In genomic region chr9:94212531-94212930, GRCh38 we compare ENCODE assay signal across 1 cellular context.
A peak's percentile ranks its signal among the peaks of the same experiment; 100 is the strongest.
TF ChIP-seq lines count a peak whose summit lies in the region.

No MANE protein-coding gene starts in this region.

TF ChIP-seq in WTC11, 78 proteins besides CTCF, POLR2A, EP300 and RAD21 (continued from another document):
- TF ChIP-seq, protein P1, sequence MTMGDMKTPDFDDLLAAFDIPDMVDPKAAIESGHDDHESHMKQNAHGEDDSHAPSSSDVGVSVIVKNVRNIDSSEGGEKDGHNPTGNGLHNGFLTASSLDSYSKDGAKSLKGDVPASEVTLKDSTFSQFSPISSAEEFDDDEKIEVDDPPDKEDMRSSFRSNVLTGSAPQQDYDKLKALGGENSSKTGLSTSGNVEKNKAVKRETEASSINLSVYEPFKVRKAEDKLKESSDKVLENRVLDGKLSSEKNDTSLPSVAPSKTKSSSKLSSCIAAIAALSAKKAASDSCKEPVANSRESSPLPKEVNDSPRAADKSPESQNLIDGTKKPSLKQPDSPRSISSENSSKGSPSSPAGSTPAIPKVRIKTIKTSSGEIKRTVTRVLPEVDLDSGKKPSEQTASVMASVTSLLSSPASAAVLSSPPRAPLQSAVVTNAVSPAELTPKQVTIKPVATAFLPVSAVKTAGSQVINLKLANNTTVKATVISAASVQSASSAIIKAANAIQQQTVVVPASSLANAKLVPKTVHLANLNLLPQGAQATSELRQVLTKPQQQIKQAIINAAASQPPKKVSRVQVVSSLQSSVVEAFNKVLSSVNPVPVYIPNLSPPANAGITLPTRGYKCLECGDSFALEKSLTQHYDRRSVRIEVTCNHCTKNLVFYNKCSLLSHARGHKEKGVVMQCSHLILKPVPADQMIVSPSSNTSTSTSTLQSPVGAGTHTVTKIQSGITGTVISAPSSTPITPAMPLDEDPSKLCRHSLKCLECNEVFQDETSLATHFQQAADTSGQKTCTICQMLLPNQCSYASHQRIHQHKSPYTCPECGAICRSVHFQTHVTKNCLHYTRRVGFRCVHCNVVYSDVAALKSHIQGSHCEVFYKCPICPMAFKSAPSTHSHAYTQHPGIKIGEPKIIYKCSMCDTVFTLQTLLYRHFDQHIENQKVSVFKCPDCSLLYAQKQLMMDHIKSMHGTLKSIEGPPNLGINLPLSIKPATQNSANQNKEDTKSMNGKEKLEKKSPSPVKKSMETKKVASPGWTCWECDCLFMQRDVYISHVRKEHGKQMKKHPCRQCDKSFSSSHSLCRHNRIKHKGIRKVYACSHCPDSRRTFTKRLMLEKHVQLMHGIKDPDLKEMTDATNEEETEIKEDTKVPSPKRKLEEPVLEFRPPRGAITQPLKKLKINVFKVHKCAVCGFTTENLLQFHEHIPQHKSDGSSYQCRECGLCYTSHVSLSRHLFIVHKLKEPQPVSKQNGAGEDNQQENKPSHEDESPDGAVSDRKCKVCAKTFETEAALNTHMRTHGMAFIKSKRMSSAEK (CRISPR knock-in tag; IDR thresholded peaks at IDR 0.05; ENCODE audit: borderline replicate concordance): 0 out of 2 replicates have a peak, but pooled peaks have one; percentile 35
- TF ChIP-seq, protein P2, sequence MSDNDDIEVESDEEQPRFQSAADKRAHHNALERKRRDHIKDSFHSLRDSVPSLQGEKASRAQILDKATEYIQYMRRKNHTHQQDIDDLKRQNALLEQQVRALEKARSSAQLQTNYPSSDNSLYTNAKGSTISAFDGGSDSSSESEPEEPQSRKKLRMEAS (CRISPR knock-in tag; IDR thresholded peaks at IDR 0.05): 0 out of 2 replicates have a peak, but pooled peaks have one; percentile 15
- TF ChIP-seq NR3C1 (CRISPR knock-in tag; conservative IDR thresholded peaks at IDR 0.05; ENCODE audit: low read depth) (no peak), MXD4 (CRISPR knock-in tag; IDR thresholded peaks at IDR 0.05; ENCODE audit: borderline replicate concordance) (no peak)
- TF ChIP-seq, protein P3, sequence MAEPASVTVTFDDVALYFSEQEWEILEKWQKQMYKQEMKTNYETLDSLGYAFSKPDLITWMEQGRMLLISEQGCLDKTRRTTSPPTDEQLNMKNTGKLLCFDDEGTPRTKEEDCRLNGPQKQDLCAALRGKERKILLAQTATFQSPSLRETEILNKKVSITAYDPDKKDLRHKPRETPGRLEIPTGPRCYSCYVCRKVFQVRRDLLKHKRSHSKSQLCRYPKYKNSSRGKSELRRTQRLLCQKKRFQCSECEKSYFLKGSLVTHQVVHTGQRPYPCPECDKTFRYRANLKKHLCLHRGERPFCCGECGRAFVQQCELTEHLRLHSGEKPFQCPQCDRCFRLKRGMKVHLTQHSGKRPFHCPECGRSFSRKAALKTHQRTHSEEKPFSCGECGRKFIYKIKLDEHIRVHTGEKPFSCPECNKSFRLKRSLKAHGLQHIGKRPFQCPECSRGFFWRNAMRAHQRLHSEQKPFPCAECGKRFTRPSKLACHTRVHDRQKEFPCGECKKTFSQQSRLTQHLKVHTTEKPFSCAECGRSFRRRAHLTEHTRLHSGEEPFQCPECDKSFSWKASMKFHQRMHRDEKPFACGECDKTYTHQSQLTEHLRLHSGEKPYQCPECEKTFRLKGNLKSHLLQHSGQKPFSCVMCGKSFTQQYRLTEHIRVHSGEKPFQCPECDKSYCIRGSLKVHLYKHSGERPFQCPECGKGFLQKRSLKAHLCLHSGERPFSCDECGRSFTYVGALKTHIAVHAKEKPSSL (CRISPR knock-in tag; conservative IDR thresholded peaks at IDR 0.05): 0 out of 2 replicates have a peak, but pooled peaks have one; percentile 22
TF ChIP-seq in WTC11: peak in this region for 5.
